Comparison of ENCODE assay signal across 25 cellular contexts in genomic region chr13:21556051-21556450, GRCh38. TPM values are rescaled to one million over a fixed set of nuclear protein-coding genes. Genes with fewer than 3 reads are reported as not detected.
A peak's percentile ranks its signal among the peaks of the same experiment; 100 is the strongest.
DNase-seq lines count a peak whose midpoint lies in the region; ATAC-seq and TF ChIP-seq lines count a peak whose summit lies in the region.
"Had no signal": no experiment of that assay in that cellular context is flagged by ENCODE, and none has a peak within 500 bp of the region (broad histone marks: within the 10 kb centered on the region; RNA-seq: fewer than 3 reads in every experiment).

No MANE protein-coding gene starts in this region.

- no peak overlapping the region for H3K27ac ChIP-seq in HEK293 (ENCODE audit: extremely low read depth, low read depth, low read length)
- H3K27ac ChIP-seq: BLaER1 treated with 17β-estradiol and CSF1 and Interleukin-3, amounts not matched to agents 10 nM and 100 nM; HL-60; RWPE1 had no signal

- DNase-seq in AML-193 (lab: John Stamatoyannopoulos, UW) (peak; percentile 35 to 37), choroid plexus epithelial cell (ENCODE audit: low read depth) (peak; percentile 21), naive B cell (no peak), SHP77 treated with DMSO at 0.1 percent for 48 hours (lab: John Stamatoyannopoulos, UW) (no peak), cardiac septum (ENCODE audit: low spot score) (no peak), Calu3 (no peak)
- DNase-seq: CD8-positive, alpha-beta T cell; DND-41; H9; NCI-H1092 treated with DMSO at 0.1 percent for 48 hours; NCI-H1436; NCI-H187; NCI-H2081 treated with DMSO at 0.1 percent for 48 hours; NCI-H2171; NCI-H226; NCI-H510A; NCI-H69; SHP77 had no signal

- H3K4me3 ChIP-seq in HEK293 (ENCODE audit: low read depth, low read length) = no peak overlapping the region
- no peak overlapping the region for H3K4me3 ChIP-seq in choroid plexus epithelial cell (ENCODE audit: low read depth, low read length)
- H3K4me3 ChIP-seq: BLaER1 treated with 17β-estradiol and CSF1 and Interleukin-3, amounts not matched to agents 10 nM and 100 nM; GM23338 had no signal

- H3K4me1 ChIP-seq in HEK293 (ENCODE audit: control insufficient read depth, insufficient read depth, low read length) = no peaks in the 10 kb centered on the region
- H3K4me1 ChIP-seq: BLaER1 treated with 17β-estradiol and CSF1 and Interleukin-3, amounts not matched to agents 10 nM and 100 nM had no signal

- H3K36me3 Mint-ChIP-seq in naive B cell (peaks cover 20 to 28% of the 10 kb centered on the region in 2 donors), Calu3 (ENCODE audit: insufficient read depth, unreplicated experiment) (no peaks in the 10 kb centered on the region)

- intact Hi-C loops in cardiac septum (cut with DNase I) (no loop called here), Calu3 (cut with micrococcal nuclease; ENCODE audit: unreplicated experiment) (no loop called here)

- CTCF ChIA-PET in HEK293 (lab: Yijun Ruan, JAX) = no interaction called here
- CTCF ChIA-PET in Calu3 (lab: Charles Lee) = no interaction called here

- H3K4me1 Mint-ChIP-seq in naive B cell (peaks cover 24 to 26% (median 24%) of the 10 kb centered on the region in 3 donors), Calu3 (ENCODE audit: low read depth, unreplicated experiment) (no peaks in the 10 kb centered on the region)

- H3K4me3 Mint-ChIP-seq in naive B cell (no peak overlapping the region), Calu3 (ENCODE audit: low read depth, unreplicated experiment) (no peak overlapping the region)
- H3K4me3 Mint-ChIP-seq: CD8-positive, alpha-beta T cell; GM23338; H9 had no signal

- H3K27ac Mint-ChIP-seq in naive B cell (peak overlapping the region in 5 of 6 donors; percentile 10 to 49 (median 15)), Calu3 (ENCODE audit: unreplicated experiment) (no peak overlapping the region)
- H3K27ac Mint-ChIP-seq: CD8-positive, alpha-beta T cell; GM23338 had no signal

- ATAC-seq in naive B cell (ENCODE audit: low read depth in 2 of 2) (no peak), GM19463 (IDR thresholded peaks at IDR 0.05; ENCODE audit: unreplicated experiment) (no peak)
- ATAC-seq: CD8-positive, alpha-beta T cell; GM23338; Panc1 had no signal

- POLR2A ChIA-PET in HEK293 (lab: Yijun Ruan, JAX) = no interaction called here

- peaks cover 0 to 3% of the 10 kb centered on the region in 2 experiments; a peak in 1 of 3 replicates for H3K36me3 ChIP-seq in HEK293 (ENCODE audit: control insufficient read depth in 2 of 2, insufficient read depth in 1 of 2, low read length in 2 of 2)

- no TSS peak for BruUV-seq in Calu3 (replicated peaks; lab: Mats Ljungman, UMichigan)

- H3K9me3 ChIP-seq in HEK293 (ENCODE audit: control insufficient read depth, insufficient read depth, low read depth, low read length) = no peaks in the 10 kb centered on the region

- peaks cover 0 to 6% (median 0%) of the 10 kb centered on the region in 7 donors for H3K9me3 Mint-ChIP-seq in naive B cell
- H3K9me3 Mint-ChIP-seq in Calu3 (ENCODE audit: low read depth, unreplicated experiment) = no peaks in the 10 kb centered on the region
- H3K9me3 Mint-ChIP-seq: CD8-positive, alpha-beta T cell had no signal

- H3K27me3 Mint-ChIP-seq in naive B cell = no peaks in the 10 kb centered on the region
- H3K27me3 Mint-ChIP-seq in Calu3 (ENCODE audit: unreplicated experiment) = no peaks in the 10 kb centered on the region

- TF ChIP-seq CTCF in HEK293 (tag by site-specific recombination; IDR thresholded peaks at IDR 0.05) = no peak
- TF ChIP-seq CTCF in choroid plexus epithelial cell (conservative IDR thresholded peaks at IDR 0.05; ENCODE audit: low read depth, low read length) = no peak
- no peak for TF ChIP-seq CTCF in Calu3 (IDR thresholded peaks at IDR 0.05; ENCODE audit: unreplicated experiment)

TF ChIP-seq in HEK293, 187 proteins besides CTCF, POLR2A, EP300 and RAD21:
- TF ChIP-seq ZNF350 (tag by site-specific recombination; IDR thresholded peaks at IDR 0.05) (no peak), ZNF677 (tag by site-specific recombination; IDR thresholded peaks at IDR 0.05) (0 out of 2 replicates have a peak, but pooled peaks have one; percentile 47), KLF17 (tag by site-specific recombination; IDR thresholded peaks at IDR 0.05) (no peak), ZNF302 (tag by site-specific recombination; IDR thresholded peaks at IDR 0.05; ENCODE audit: low read depth) (no peak), ZNF274 (IDR thresholded peaks at IDR 0.05; ENCODE audit: low read length) (no peak), ZNF274 (tag by site-specific recombination; IDR thresholded peaks at IDR 0.05; ENCODE audit: borderline replicate concordance) (no peak), ZNF24 (tag by site-specific recombination; IDR thresholded peaks at IDR 0.05) (no peak)

RNA-seq across cellular contexts. Expression of gene MICU2, which starts 47.9 kb away (rescaled TPM):
- polyA plus RNA-seq in naive B cell (ENCODE audit: low read depth in 6 of 6) = 10 to 100 TPM; 36.0 to 51.4 (median 40.0) TPM
- total RNA-seq in cardiac septum = 48.8 TPM
- total RNA-seq in Calu3 (2022) = 16.3 and 17.4 TPM in 2 replicates

Comparison
In these comparisons a context has a peak if more than half of its experiments do, and no peak if none do; other contexts are left out.
1. DNase-seq: peak in AML-193 (2 of 2) and choroid plexus epithelial cell (single experiment); none in naive B cell (single experiment), SHP77 treated with DMSO at 0.1 percent for 48 hours (single experiment), cardiac septum (single experiment) and Calu3 (single experiment).